ENCODE assay signal across 26 cellular contexts in genomic region chr3:126308394-126309125, GRCh38. TPM values are rescaled to one million over a fixed set of nuclear protein-coding genes. Genes with fewer than 3 reads are reported as not detected.
"Had no signal": no experiment of that assay in that cellular context is flagged by ENCODE, and none has a peak within 500 bp of the region (broad histone marks: within the 10 kb centered on the region; RNA-seq: fewer than 3 reads in every experiment).

No MANE protein-coding gene starts in this region.

- H3K36me3 ChIP-seq: breast epithelium, esophagus squamous epithelium, sigmoid colon, stomach, thyroid gland, upper lobe of right lung had no signal

- H3K4me1 Mint-ChIP-seq: activated B cell treated with CpG ODN at 0.5 μM for 24 hours; memory B cell; neural crest cell; stimulated activated naive B cell treated with anti-CD40 and anti-IgM and Interleukin-4, amounts not matched to agents 10 μg/mL and 1 μg/mL and 100 μg/mL, for 72 hours had no signal

- DNase-seq: activated B cell treated with CpG ODN at 0.5 μM for 24 hours; activated CD4-positive, alpha-beta T cell treated with anti-CD3 and anti-CD28 coated beads, Interleukin-2, amount 50 U/mL, for 1 hour; activated CD8-positive, alpha-beta T cell treated with anti-CD3 and anti-CD28 coated beads for 36 hours; activated naive CD4-positive, alpha-beta T cell; activated T-cell treated with anti-CD3 and anti-CD28 coated beads for 4 hours; activated T-cell treated with anti-CD3 and anti-CD28 coated beads, Interleukin-2, amount 50 U/mL, for 72 hours; central memory CD4-positive, alpha-beta T cell; esophagus squamous epithelium; foreskin melanocyte; left cardiac atrium; left ventricle myocardium superior; midbrain; naive thymus-derived CD8-positive, alpha-beta T cell; retina; sigmoid colon; small intestine; stimulated activated CD4-positive, alpha-beta T cell treated with anti-CD3 and anti-CD28 coated beads, Interleukin-1b, Interleukin-23, amount 100 ng/mL, for 48 hours; stimulated activated naive B cell treated with anti-CD40 and anti-IgM and Interleukin-4, amounts not matched to agents 10 μg/mL and 1 μg/mL and 100 μg/mL, for 72 hours; stomach; T-helper 2 cell; thyroid gland; upper lobe of right lung had no signal

- H3K36me3 Mint-ChIP-seq: memory B cell; stimulated activated naive B cell treated with anti-CD40 and anti-IgM and Interleukin-4, amounts not matched to agents 10 μg/mL and 1 μg/mL and 100 μg/mL, for 72 hours had no signal

- H3K9me3 ChIP-seq: sigmoid colon, thyroid gland, upper lobe of right lung had no signal

- H3K27me3 Mint-ChIP-seq: activated B cell treated with CpG ODN at 0.5 μM for 24 hours had no signal

- H3K4me3 ChIP-seq: breast epithelium, esophagus squamous epithelium, sigmoid colon, stomach, thyroid gland, upper lobe of right lung had no signal

- H3K4me1 ChIP-seq: breast epithelium, esophagus squamous epithelium, stomach, upper lobe of right lung had no signal

- H3K27ac ChIP-seq: breast epithelium, esophagus squamous epithelium, sigmoid colon, stomach, thyroid gland, upper lobe of right lung had no signal

- H3K27me3 ChIP-seq: breast epithelium, esophagus squamous epithelium, sigmoid colon, stomach, thyroid gland, upper lobe of right lung had no signal

- FAIRE-seq: keratinocyte, small intestine had no signal

- H3K27ac Mint-ChIP-seq: activated B cell treated with CpG ODN at 0.5 μM for 24 hours; activated CD8-positive, alpha-beta T cell treated with anti-CD3 and anti-CD28 coated beads for 36 hours; activated T-cell treated with anti-CD3 and anti-CD28 coated beads, Interleukin-2, amount 50 U/mL, for 72 hours; memory B cell; naive thymus-derived CD8-positive, alpha-beta T cell; stimulated activated naive B cell treated with anti-CD40 and anti-IgM and Interleukin-4, amounts not matched to agents 10 μg/mL and 1 μg/mL and 100 μg/mL, for 72 hours had no signal

- H3K4me3 Mint-ChIP-seq: activated B cell treated with CpG ODN at 0.5 μM for 24 hours; activated CD8-positive, alpha-beta T cell treated with anti-CD3 and anti-CD28 coated beads for 36 hours; activated T-cell treated with anti-CD3 and anti-CD28 coated beads, Interleukin-2, amount 50 U/mL, for 72 hours; memory B cell; naive thymus-derived CD8-positive, alpha-beta T cell; neural crest cell; stimulated activated naive B cell treated with anti-CD40 and anti-IgM and Interleukin-4, amounts not matched to agents 10 μg/mL and 1 μg/mL and 100 μg/mL, for 72 hours had no signal

RNA-seq across cellular contexts. Expression of gene KLF15, which starts 48.6 kb away (rescaled TPM):
- polyA plus RNA-seq: naive thymus-derived CD8-positive, alpha-beta T cell had no signal
